ENCODE assay signal across 1 cellular context in the genomic region with DNA sequence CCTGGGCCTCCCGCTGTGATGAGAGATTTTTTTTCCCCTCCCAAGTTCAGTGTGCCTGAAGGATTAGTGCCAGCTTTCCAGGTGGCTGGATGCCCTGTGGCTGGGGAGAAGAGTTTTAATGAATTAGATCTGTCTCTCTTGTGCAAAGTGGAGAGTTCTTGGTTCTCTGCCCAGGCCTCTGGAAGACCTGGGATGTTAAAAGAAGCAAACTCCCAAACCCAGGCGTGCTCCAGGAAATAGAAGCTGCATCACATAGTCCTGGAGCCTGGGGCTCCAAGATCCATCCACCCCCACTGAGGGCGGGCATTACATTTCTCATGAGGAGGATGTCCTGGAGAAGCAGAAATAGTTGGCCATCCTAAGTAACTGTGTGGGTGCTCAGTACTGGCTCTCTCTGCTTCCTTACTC.
TF ChIP-seq lines count a peak whose summit lies in the region.

No MANE protein-coding gene starts in this region.

TF ChIP-seq in SK-N-SH treated with all-trans-retinoic acid at 6 μM for 48 hours, 23 proteins besides CTCF, POLR2A, EP300 and RAD21 (continued from another document):
- TF ChIP-seq, protein P1, sequence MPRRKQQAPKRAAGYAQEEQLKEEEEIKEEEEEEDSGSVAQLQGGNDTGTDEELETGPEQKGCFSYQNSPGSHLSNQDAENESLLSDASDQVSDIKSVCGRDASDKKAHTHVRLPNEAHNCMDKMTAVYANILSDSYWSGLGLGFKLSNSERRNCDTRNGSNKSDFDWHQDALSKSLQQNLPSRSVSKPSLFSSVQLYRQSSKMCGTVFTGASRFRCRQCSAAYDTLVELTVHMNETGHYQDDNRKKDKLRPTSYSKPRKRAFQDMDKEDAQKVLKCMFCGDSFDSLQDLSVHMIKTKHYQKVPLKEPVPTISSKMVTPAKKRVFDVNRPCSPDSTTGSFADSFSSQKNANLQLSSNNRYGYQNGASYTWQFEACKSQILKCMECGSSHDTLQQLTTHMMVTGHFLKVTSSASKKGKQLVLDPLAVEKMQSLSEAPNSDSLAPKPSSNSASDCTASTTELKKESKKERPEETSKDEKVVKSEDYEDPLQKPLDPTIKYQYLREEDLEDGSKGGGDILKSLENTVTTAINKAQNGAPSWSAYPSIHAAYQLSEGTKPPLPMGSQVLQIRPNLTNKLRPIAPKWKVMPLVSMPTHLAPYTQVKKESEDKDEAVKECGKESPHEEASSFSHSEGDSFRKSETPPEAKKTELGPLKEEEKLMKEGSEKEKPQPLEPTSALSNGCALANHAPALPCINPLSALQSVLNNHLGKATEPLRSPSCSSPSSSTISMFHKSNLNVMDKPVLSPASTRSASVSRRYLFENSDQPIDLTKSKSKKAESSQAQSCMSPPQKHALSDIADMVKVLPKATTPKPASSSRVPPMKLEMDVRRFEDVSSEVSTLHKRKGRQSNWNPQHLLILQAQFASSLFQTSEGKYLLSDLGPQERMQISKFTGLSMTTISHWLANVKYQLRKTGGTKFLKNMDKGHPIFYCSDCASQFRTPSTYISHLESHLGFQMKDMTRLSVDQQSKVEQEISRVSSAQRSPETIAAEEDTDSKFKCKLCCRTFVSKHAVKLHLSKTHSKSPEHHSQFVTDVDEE (CRISPR knock-in tag; IDR thresholded peaks at IDR 0.05): no peak
- TF ChIP-seq RARB (CRISPR knock-in tag; IDR thresholded peaks at IDR 0.05) (no peak), ZNF70 (CRISPR knock-in tag; IDR thresholded peaks at IDR 0.05) (no peak)
